1 cellular context compared by ENCODE assay signal in the genomic region with DNA sequence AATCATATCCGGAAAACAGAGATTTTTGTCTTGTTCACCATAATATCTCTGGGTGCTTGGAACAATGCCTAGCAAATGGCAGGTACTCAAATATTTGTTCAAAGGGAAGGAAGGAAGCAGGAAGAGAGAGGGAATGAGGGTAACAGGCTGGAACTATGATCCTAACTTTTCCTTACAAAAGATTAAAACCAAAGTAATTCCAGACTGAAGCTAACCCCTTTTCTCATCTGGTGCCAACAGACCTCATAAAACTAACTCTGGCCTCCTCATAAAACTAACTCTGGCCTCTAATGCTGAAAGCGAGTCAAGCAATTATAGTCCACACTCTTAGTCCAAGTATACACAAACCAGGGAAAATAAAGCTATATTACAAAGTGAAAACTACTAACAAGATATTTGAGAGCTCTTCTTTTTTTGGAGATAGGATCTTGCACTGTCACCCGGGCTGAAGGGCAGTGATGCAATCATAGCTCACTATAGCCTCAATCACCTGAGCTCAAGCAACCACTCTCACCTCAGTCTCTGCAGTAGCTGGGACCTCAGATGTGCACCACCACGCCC.
A peak's percentile ranks its signal among the peaks of the same experiment; 100 is the strongest.
TF ChIP-seq lines count a peak whose summit lies in the region.

No MANE protein-coding gene starts in this region.

TF ChIP-seq in K562, 482 proteins besides CTCF, POLR2A, EP300 and RAD21 (continued from another document and continues in another):
- TF ChIP-seq MAFK (IDR thresholded peaks at IDR 0.05; ENCODE audit: low read length) (peak; percentile 41; the same call in 1 of the 2 replicates), ZNF24 (IDR thresholded peaks at IDR 0.05) (no peak), CBX5 (IDR thresholded peaks at IDR 0.05; ENCODE audit: borderline replicate concordance, low read depth) (no peak), NR4A1 (CRISPR knock-in tag; IDR thresholded peaks at IDR 0.05) (no peak), NR4A1 (tag; IDR thresholded peaks at IDR 0.05) (no peak), SMARCA4 (IDR thresholded peaks at IDR 0.05) (peak; percentile 81; the same call in 1 of the 2 replicates), CREB1 (IDR thresholded peaks at IDR 0.05) (no peak), CREB1 (CRISPR knock-in tag; IDR thresholded peaks at IDR 0.05) (no peak), ZNF695 (CRISPR knock-in tag; IDR thresholded peaks at IDR 0.05) (no peak), ESRRA (IDR thresholded peaks at IDR 0.05; ENCODE audit: borderline replicate concordance, low read depth) (no peak; the same call in 1 of the 2 replicates), ZNF507 (tag; conservative IDR thresholded peaks at IDR 0.05) (no peak), RBM15 (IDR thresholded peaks at IDR 0.05; ENCODE audit: insufficient read depth, low read length) (no peak), LEF1 (IDR thresholded peaks at IDR 0.05) (0 out of 2 replicates have a peak, but pooled peaks have one; percentile 30), KHSRP (IDR thresholded peaks at IDR 0.05) (no peak), PTTG1 (tag; IDR thresholded peaks at IDR 0.05; ENCODE audit: low read depth) (no peak), ETV6 (IDR thresholded peaks at IDR 0.05; ENCODE audit: borderline replicate concordance in 1 of 2, low read depth in 2 of 2, low read length in 1 of 2) (no peak), ETV6 (CRISPR knock-in tag; IDR thresholded peaks at IDR 0.05; ENCODE audit: borderline replicate concordance) (no peak), POLR2G (IDR thresholded peaks at IDR 0.05; ENCODE audit: low read depth, low read length) (no peak), ZC3H8 (IDR thresholded peaks at IDR 0.05) (no peak), ZNF717 (CRISPR knock-in tag; IDR thresholded peaks at IDR 0.05) (no peak), OTX1 (CRISPR knock-in tag; IDR thresholded peaks at IDR 0.05) (no peak), ZNF212 (CRISPR knock-in tag; IDR thresholded peaks at IDR 0.05) (no peak), CEBPB (tag; IDR thresholded peaks at IDR 0.05) (peak; percentile 97), RCOR1 (IDR thresholded peaks at IDR 0.05; ENCODE audit: borderline replicate concordance in 1 of 2, low read depth in 2 of 2, low read length in 2 of 2) (peak in 1 of 2 experiments; percentile 74; a peak in 1 of 4 replicates), RBM34 (IDR thresholded peaks at IDR 0.05; ENCODE audit: borderline replicate concordance, insufficient read depth, low read length) (no peak), GABPB1 (CRISPR knock-in tag; IDR thresholded peaks at IDR 0.05) (no peak), POLR2B (IDR thresholded peaks at IDR 0.05; ENCODE audit: low read depth, partially characterized antibody) (no peak), NBN (IDR thresholded peaks at IDR 0.05; ENCODE audit: low read depth) (0 out of 2 replicates have a peak, but pooled peaks have one; percentile 24), ZFX (CRISPR knock-in tag; IDR thresholded peaks at IDR 0.05) (no peak), TEAD4 (IDR thresholded peaks at IDR 0.05; ENCODE audit: low read length) (no peak), TEAD4 (CRISPR knock-in tag; IDR thresholded peaks at IDR 0.05; ENCODE audit: borderline replicate concordance) (no peak), HOXB6 (CRISPR knock-in tag; IDR thresholded peaks at IDR 0.05; ENCODE audit: borderline replicate concordance) (no peak), KDM5B (IDR thresholded peaks at IDR 0.05; ENCODE audit: insufficient replicate concordance, low read depth, low read length) (no peak), MAFG (tag; conservative IDR thresholded peaks at IDR 0.05) (peak; percentile 78)
- TF ChIP-seq, protein P1, sequence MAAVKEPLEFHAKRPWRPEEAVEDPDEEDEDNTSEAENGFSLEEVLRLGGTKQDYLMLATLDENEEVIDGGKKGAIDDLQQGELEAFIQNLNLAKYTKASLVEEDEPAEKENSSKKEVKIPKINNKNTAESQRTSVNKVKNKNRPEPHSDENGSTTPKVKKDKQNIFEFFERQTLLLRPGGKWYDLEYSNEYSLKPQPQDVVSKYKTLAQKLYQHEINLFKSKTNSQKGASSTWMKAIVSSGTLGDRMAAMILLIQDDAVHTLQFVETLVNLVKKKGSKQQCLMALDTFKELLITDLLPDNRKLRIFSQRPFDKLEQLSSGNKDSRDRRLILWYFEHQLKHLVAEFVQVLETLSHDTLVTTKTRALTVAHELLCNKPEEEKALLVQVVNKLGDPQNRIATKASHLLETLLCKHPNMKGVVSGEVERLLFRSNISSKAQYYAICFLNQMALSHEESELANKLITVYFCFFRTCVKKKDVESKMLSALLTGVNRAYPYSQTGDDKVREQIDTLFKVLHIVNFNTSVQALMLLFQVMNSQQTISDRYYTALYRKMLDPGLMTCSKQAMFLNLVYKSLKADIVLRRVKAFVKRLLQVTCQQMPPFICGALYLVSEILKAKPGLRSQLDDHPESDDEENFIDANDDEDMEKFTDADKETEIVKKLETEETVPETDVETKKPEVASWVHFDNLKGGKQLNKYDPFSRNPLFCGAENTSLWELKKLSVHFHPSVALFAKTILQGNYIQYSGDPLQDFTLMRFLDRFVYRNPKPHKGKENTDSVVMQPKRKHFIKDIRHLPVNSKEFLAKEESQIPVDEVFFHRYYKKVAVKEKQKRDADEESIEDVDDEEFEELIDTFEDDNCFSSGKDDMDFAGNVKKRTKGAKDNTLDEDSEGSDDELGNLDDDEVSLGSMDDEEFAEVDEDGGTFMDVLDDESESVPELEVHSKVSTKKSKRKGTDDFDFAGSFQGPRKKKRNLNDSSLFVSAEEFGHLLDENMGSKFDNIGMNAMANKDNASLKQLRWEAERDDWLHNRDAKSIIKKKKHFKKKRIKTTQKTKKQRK (IDR thresholded peaks at IDR 0.05; ENCODE audit: borderline replicate concordance, low read depth, low read length) = no peak
- TF ChIP-seq, protein P2, sequence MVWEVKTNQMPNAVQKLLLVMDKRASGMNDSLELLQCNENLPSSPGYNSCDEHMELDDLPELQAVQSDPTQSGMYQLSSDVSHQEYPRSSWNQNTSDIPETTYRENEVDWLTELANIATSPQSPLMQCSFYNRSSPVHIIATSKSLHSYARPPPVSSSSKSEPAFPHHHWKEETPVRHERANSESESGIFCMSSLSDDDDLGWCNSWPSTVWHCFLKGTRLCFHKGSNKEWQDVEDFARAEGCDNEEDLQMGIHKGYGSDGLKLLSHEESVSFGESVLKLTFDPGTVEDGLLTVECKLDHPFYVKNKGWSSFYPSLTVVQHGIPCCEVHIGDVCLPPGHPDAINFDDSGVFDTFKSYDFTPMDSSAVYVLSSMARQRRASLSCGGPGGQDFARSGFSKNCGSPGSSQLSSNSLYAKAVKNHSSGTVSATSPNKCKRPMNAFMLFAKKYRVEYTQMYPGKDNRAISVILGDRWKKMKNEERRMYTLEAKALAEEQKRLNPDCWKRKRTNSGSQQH (CRISPR knock-in tag; IDR thresholded peaks at IDR 0.05) = no peak
- TF ChIP-seq, protein P3, sequence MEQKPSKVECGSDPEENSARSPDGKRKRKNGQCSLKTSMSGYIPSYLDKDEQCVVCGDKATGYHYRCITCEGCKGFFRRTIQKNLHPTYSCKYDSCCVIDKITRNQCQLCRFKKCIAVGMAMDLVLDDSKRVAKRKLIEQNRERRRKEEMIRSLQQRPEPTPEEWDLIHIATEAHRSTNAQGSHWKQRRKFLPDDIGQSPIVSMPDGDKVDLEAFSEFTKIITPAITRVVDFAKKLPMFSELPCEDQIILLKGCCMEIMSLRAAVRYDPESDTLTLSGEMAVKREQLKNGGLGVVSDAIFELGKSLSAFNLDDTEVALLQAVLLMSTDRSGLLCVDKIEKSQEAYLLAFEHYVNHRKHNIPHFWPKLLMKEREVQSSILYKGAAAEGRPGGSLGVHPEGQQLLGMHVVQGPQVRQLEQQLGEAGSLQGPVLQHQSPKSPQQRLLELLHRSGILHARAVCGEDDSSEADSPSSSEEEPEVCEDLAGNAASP (IDR thresholded peaks at IDR 0.05) = no peak
- TF ChIP-seq, protein P4, sequence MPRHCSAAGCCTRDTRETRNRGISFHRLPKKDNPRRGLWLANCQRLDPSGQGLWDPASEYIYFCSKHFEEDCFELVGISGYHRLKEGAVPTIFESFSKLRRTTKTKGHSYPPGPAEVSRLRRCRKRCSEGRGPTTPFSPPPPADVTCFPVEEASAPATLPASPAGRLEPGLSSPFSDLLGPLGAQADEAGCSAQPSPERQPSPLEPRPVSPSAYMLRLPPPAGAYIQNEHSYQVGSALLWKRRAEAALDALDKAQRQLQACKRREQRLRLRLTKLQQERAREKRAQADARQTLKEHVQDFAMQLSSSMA (CRISPR knock-in tag; IDR thresholded peaks at IDR 0.05) = no peak
- TF ChIP-seq, protein P5, sequence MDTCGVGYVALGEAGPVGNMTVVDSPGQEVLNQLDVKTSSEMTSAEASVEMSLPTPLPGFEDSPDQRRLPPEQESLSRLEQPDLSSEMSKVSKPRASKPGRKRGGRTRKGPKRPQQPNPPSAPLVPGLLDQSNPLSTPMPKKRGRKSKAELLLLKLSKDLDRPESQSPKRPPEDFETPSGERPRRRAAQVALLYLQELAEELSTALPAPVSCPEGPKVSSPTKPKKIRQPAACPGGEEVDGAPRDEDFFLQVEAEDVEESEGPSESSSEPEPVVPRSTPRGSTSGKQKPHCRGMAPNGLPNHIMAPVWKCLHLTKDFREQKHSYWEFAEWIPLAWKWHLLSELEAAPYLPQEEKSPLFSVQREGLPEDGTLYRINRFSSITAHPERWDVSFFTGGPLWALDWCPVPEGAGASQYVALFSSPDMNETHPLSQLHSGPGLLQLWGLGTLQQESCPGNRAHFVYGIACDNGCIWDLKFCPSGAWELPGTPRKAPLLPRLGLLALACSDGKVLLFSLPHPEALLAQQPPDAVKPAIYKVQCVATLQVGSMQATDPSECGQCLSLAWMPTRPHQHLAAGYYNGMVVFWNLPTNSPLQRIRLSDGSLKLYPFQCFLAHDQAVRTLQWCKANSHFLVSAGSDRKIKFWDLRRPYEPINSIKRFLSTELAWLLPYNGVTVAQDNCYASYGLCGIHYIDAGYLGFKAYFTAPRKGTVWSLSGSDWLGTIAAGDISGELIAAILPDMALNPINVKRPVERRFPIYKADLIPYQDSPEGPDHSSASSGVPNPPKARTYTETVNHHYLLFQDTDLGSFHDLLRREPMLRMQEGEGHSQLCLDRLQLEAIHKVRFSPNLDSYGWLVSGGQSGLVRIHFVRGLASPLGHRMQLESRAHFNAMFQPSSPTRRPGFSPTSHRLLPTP (IDR thresholded peaks at IDR 0.05; ENCODE audit: borderline replicate concordance, extremely low read depth, insufficient read length) = no peak
- TF ChIP-seq, protein P6, sequence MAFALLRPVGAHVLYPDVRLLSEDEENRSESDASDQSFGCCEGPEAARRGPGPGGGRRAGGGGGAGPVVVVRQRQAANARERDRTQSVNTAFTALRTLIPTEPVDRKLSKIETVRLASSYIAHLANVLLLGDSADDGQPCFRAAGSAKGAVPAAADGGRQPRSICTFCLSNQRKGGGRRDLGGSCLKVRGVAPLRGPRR (CRISPR knock-in tag; IDR thresholded peaks at IDR 0.05) = no peak
- TF ChIP-seq, protein P7, sequence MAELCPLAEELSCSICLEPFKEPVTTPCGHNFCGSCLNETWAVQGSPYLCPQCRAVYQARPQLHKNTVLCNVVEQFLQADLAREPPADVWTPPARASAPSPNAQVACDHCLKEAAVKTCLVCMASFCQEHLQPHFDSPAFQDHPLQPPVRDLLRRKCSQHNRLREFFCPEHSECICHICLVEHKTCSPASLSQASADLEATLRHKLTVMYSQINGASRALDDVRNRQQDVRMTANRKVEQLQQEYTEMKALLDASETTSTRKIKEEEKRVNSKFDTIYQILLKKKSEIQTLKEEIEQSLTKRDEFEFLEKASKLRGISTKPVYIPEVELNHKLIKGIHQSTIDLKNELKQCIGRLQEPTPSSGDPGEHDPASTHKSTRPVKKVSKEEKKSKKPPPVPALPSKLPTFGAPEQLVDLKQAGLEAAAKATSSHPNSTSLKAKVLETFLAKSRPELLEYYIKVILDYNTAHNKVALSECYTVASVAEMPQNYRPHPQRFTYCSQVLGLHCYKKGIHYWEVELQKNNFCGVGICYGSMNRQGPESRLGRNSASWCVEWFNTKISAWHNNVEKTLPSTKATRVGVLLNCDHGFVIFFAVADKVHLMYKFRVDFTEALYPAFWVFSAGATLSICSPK (IDR thresholded peaks at IDR 0.05; ENCODE audit: borderline replicate concordance) = no peak
- TF ChIP-seq, protein P8, sequence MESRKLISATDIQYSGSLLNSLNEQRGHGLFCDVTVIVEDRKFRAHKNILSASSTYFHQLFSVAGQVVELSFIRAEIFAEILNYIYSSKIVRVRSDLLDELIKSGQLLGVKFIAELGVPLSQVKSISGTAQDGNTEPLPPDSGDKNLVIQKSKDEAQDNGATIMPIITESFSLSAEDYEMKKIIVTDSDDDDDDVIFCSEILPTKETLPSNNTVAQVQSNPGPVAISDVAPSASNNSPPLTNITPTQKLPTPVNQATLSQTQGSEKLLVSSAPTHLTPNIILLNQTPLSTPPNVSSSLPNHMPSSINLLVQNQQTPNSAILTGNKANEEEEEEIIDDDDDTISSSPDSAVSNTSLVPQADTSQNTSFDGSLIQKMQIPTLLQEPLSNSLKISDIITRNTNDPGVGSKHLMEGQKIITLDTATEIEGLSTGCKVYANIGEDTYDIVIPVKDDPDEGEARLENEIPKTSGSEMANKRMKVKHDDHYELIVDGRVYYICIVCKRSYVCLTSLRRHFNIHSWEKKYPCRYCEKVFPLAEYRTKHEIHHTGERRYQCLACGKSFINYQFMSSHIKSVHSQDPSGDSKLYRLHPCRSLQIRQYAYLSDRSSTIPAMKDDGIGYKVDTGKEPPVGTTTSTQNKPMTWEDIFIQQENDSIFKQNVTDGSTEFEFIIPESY (CRISPR knock-in tag; IDR thresholded peaks at IDR 0.05) = no peak
- TF ChIP-seq, protein P9, sequence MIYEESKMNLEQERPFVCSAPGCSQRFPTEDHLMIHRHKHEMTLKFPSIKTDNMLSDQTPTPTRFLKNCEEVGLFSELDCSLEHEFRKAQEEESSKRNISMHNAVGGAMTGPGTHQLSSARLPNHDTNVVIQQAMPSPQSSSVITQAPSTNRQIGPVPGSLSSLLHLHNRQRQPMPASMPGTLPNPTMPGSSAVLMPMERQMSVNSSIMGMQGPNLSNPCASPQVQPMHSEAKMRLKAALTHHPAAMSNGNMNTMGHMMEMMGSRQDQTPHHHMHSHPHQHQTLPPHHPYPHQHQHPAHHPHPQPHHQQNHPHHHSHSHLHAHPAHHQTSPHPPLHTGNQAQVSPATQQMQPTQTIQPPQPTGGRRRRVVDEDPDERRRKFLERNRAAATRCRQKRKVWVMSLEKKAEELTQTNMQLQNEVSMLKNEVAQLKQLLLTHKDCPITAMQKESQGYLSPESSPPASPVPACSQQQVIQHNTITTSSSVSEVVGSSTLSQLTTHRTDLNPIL (CRISPR knock-in tag; IDR thresholded peaks at IDR 0.05) = no peak
